Comparison of ENCODE assay signal across 15 cellular contexts in genomic region chrX:7264399-7264798, GRCh38.
DNase-seq lines count a peak whose midpoint lies in the region; ATAC-seq, FAIRE-seq and TF ChIP-seq lines count a peak whose summit lies in the region.
"Had no signal": no experiment of that assay in that cellular context is flagged by ENCODE, and none has a peak within 500 bp of the region (broad histone marks: within the 10 kb centered on the region; RNA-seq: fewer than 3 reads in every experiment).

No MANE protein-coding gene starts in this region.

- H3K4me1 Mint-ChIP-seq in naive thymus-derived CD8-positive, alpha-beta T cell = peaks cover 0 to 12% (median 0%) of the 10 kb centered on the region in 4 donors

- no peak overlapping the region for H3K4me3 ChIP-seq in GM12878
- H3K4me3 ChIP-seq: coronary artery, lung, skin epidermis had no signal

- RAD21 ChIA-PET in GM12878 (lab: Charles Lee; ENCODE audit: unreplicated experiment) = interaction anchor here (0.6 to 2.2 kb wide), 8 partner anchors 21 to 687 kb away, joined by 3 to 8 read pairs (median 3); partner anchors contain the start of gene PUDP

- intact Hi-C loops in GM12878 (cut with micrococcal nuclease; ENCODE audit: unreplicated experiment) = loop anchor here (5.0 to 10.0 kb wide), 2 partner anchors 210 to 527 kb away; no protein-coding TSS in a partner anchor
- intact Hi-C loops in Right ventricle myocardium superior (cut with DNase I) = no loop called here

- peaks cover 18% of the 10 kb centered on the region for H3K4me1 ChIP-seq in GM12878 (ENCODE audit: control insufficient read depth, insufficient read depth, low read length)

- no peak overlapping the region for H2AFZ ChIP-seq in GM12878 (ENCODE audit: control insufficient read depth, low read depth, low read length)

- SMC1A ChIA-PET in GM12878 (lab: Charles Lee; ENCODE audit: uncharacterized antibody, unreplicated experiment) = interaction anchor here (0.7 to 2.2 kb wide), 10 partner anchors 8 to 197 kb away, joined by 3 to 8 read pairs (median 4); no protein-coding TSS in a partner anchor

- H3K27me3 ChIP-seq in GM12878 (replicated peaks in 1 of 2; ENCODE audit: control insufficient read depth in 2 of 2, insufficient read depth in 2 of 2, low read length in 1 of 2) = no peaks in the 10 kb centered on the region
- H3K27me3 ChIP-seq: neutrophil had no signal

- FAIRE-seq in GM12878 (lab: Jason Lieb, UNC) = peak; percentile 81

- H3K27ac ChIP-seq in GM12878 (ENCODE audit: control insufficient read depth, insufficient read depth) = no peak overlapping the region
- H3K27ac ChIP-seq: C4-2B, coronary artery, neutrophil, skin epidermis had no signal

- no TSS peak for BruUV-seq in GM12878 (replicated peaks; lab: Mats Ljungman, UMichigan)

- H3K79me2 ChIP-seq in GM12878 (ENCODE audit: control insufficient read depth, insufficient read depth, low read length) = no peaks in the 10 kb centered on the region

- in situ Hi-C loops in GM12878 (cut with MboI) = no loop called here

- H4K20me1 ChIP-seq in GM12878 (ENCODE audit: control insufficient read depth, insufficient read depth) = no peaks in the 10 kb centered on the region

- H3K4me2 ChIP-seq in GM12878 (ENCODE audit: control insufficient read depth, insufficient read depth) = no peak overlapping the region

- POLR2A ChIA-PET in GM12878 (lab: Charles Lee) = interaction anchor here (0.6 to 1.2 kb wide), 3 partner anchors 31 to 154 kb away, joined by 3 to 7 read pairs (median 5); no protein-coding TSS in a partner anchor
- POLR2A ChIA-PET in naive thymus-derived CD8-positive, alpha-beta T cell (lab: Charles Lee) = no interaction called here

- no peak overlapping the region for H3K4me3 Mint-ChIP-seq in naive thymus-derived CD8-positive, alpha-beta T cell

- H3K9me3 ChIP-seq in GM12878 (replicated peaks; ENCODE audit: control insufficient read depth, insufficient read depth, low read length) = no peaks in the 10 kb centered on the region; the same call in 2 of the 3 replicates
- H3K9me3 ChIP-seq: neutrophil had no signal

- peaks cover 7 to 18% (median 16%) of the 10 kb centered on the region in 3 donors for H3K36me3 Mint-ChIP-seq in naive thymus-derived CD8-positive, alpha-beta T cell

- no peak for TF ChIP-seq POLR2A in GM12878 (IDR thresholded peaks at IDR 0.05; ENCODE audit: low read depth, low read length)

- H3K27ac Mint-ChIP-seq in naive thymus-derived CD8-positive, alpha-beta T cell = no peak overlapping the region

- CTCF ChIA-PET in GM12878 (lab: Yijun Ruan, JAX) = interaction anchor here (0.6 to 1.2 kb wide), 5 partner anchors 22 to 162 kb away, joined by 3 to 5 read pairs (median 3); no protein-coding TSS in a partner anchor

- TF ChIP-seq CTCF in GM12878 (IDR thresholded peaks at IDR 0.05 in 2 of 3, conservative IDR thresholded peaks at IDR 0.05 in 1 of 3; ENCODE audit: control insufficient read depth in 2 of 3, extremely low read depth in 1 of 3, insufficient read depth in 1 of 3, low read depth in 3 of 3, low read length in 3 of 3) = no peak

- H3K36me3 ChIP-seq in GM12878 (ENCODE audit: control insufficient read depth in 2 of 2, insufficient read depth in 2 of 2, low read length in 1 of 2) = peaks cover under 1 to 3% of the 10 kb centered on the region in 2 experiments; a peak in 2 of 4 replicates
- H3K36me3 ChIP-seq: neutrophil had no signal

- TF ChIP-seq RAD21 in GM12878 (IDR thresholded peaks at IDR 0.05; ENCODE audit: insufficient read depth, low read depth, low read length) = no peak

- H3K9me3 Mint-ChIP-seq in naive thymus-derived CD8-positive, alpha-beta T cell = no peaks in the 10 kb centered on the region

- 43% methylated on average over 2 of the region's 2 CpGs for WGBS in GM12878 (ENCODE audit: insufficient coverage, insufficient replicate concordance, low lambda C conversion rate, missing lambda C conversion rate)

- DNase-seq in GM12878 (ENCODE audit: low read depth, low spot score) (peak; percentile 25), DMS79 (lab: John Stamatoyannopoulos, UW) (no peak), Right ventricle myocardium superior (no peak)
- DNase-seq in activated naive CD4-positive, alpha-beta T cell (lab: John Stamatoyannopoulos, UW) = no peak
- DNase-seq in naive thymus-derived CD8-positive, alpha-beta T cell = no peak
- DNase-seq: activated T-cell treated with anti-CD3 and anti-CD28 coated beads, Interleukin-2, amount 50 U/mL, for 48 hours had no signal

- H3K9ac ChIP-seq in GM12878 (ENCODE audit: control insufficient read depth, insufficient read depth, low read length) = no peak overlapping the region

- no peaks in the 10 kb centered on the region for H3K27me3 Mint-ChIP-seq in naive thymus-derived CD8-positive, alpha-beta T cell

- ATAC-seq in GM18858 (IDR thresholded peaks at IDR 0.05; ENCODE audit: unreplicated experiment) = peak; percentile 44
- peak; percentile 46 for ATAC-seq in GM21390 (IDR thresholded peaks at IDR 0.05; ENCODE audit: unreplicated experiment)
- ATAC-seq in HG02885 (IDR thresholded peaks at IDR 0.05; ENCODE audit: poor library complexity, unreplicated experiment) = peak; percentile 63
- ATAC-seq in GM12878 = peak; percentile 58
- ATAC-seq in naive thymus-derived CD8-positive, alpha-beta T cell = no peak
- ATAC-seq in Right ventricle myocardium superior (ENCODE audit: poor library complexity) = no peak
- ATAC-seq: activated CD4-positive, CD25-positive, alpha-beta regulatory T cell treated with anti-CD3 and anti-CD28 coated beads, Interleukin-2, amount 50 U/mL, for 24 hours had no signal

- peak in 1 of 2 experiments; percentile 28; a peak in 2 of 4 replicates for TF ChIP-seq EP300 in GM12878 (IDR thresholded peaks at IDR 0.05; ENCODE audit: borderline replicate concordance in 1 of 2, control insufficient read depth in 1 of 2, low read depth in 2 of 2, low read length in 2 of 2)

TF ChIP-seq in GM12878, 131 proteins besides CTCF, POLR2A, EP300 and RAD21 (continues in another document):
- TF ChIP-seq RUNX3 (IDR thresholded peaks at IDR 0.05; ENCODE audit: low read length) (peak; percentile 83), ATF2 (IDR thresholded peaks at IDR 0.05; ENCODE audit: low read length) (no peak), PML (IDR thresholded peaks at IDR 0.05; ENCODE audit: low read length) (0 out of 2 replicates have a peak, but pooled peaks have one; percentile 26), IRF5 (IDR thresholded peaks at IDR 0.05; ENCODE audit: borderline replicate concordance) (no peak), POU2F2 (IDR thresholded peaks at IDR 0.05; ENCODE audit: borderline replicate concordance, low read depth, low read length) (peak; percentile 91; the same call in 2 of the 3 replicates), ZNF622 (IDR thresholded peaks at IDR 0.05) (no peak), IKZF1 (conservative IDR thresholded peaks at IDR 0.05) (peak; percentile 54), EED (IDR thresholded peaks at IDR 0.05; ENCODE audit: low read depth) (peak; percentile 60), BCL11A (IDR thresholded peaks at IDR 0.05; ENCODE audit: low read depth, low read length) (0 out of 2 replicates have a peak, but pooled peaks have one; percentile 17), MTA2 (IDR thresholded peaks at IDR 0.05; ENCODE audit: low read depth) (peak; percentile 68), ZNF217 (IDR thresholded peaks at IDR 0.05) (peak; percentile 52; the same call in 1 of the 2 replicates), BHLHE40 (IDR thresholded peaks at IDR 0.05; ENCODE audit: borderline replicate concordance in 1 of 2, low read depth in 2 of 2, low read length in 1 of 2) (peak in 1 of 2 experiments; percentile 20; a peak in 1 of 4 replicates), GATAD2B (conservative IDR thresholded peaks at IDR 0.05; ENCODE audit: low read depth) (no peak)

Comparison
In these comparisons a context has a peak if more than half of its experiments do, and no peak if none do; other contexts are left out.
1. ATAC-seq: peak in GM18858 (single experiment), GM21390 (single experiment), HG02885 (single experiment) and GM12878 (single experiment); none in naive thymus-derived CD8-positive, alpha-beta T cell (0 of 2) and Right ventricle myocardium superior (single experiment).